In the genomic region with DNA sequence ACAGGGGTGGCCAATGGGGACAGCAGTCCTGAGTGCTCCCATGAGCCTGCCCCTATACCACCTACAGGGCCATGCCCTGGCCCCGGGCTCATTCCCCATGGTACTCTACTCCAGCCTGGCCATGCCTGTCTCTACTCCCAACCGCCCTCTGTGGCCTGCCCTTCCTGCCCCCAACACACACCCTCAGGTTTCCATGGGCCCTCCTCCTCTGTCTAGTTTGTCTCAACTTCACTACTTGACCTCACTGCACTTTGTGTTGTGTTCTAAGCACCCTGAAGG, we compare ENCODE assay signal across 17 cellular contexts. TPM values are rescaled to one million over a fixed set of nuclear protein-coding genes. Genes with fewer than 3 reads are reported as not detected.
"Had no signal": no experiment of that assay in that cellular context is flagged by ENCODE, and none has a peak within 500 bp of the region (broad histone marks: within the 10 kb centered on the region; RNA-seq: fewer than 3 reads in every experiment).

No MANE protein-coding gene starts in this region.

- H3K36me3 ChIP-seq: neural progenitor cell, ovary had no signal

- H3K27ac Mint-ChIP-seq: activated CD4-positive, alpha-beta T cell treated with anti-CD3 and anti-CD28 coated beads for 36 hours; activated CD8-positive, alpha-beta memory T cell treated with anti-CD3 and anti-CD28 coated beads, Interleukin-2, amount 10 ng/mL, durations not matched to agents 7 days and 5 days; activated naive CD4-positive, alpha-beta T cell treated with anti-CD3 and anti-CD28 coated beads for 36 hours had no signal

- H3K27ac ChIP-seq: left lung, neural progenitor cell, ovary, sigmoid colon, tibial nerve, vagina had no signal

- H3K4me3 ChIP-seq: left lung, neural progenitor cell, ovary, sigmoid colon, tibial nerve, vagina had no signal

- H3K4me1 ChIP-seq: left lung, tibial nerve, vagina had no signal

- H3K9me3 Mint-ChIP-seq: activated naive CD4-positive, alpha-beta T cell treated with anti-CD3 and anti-CD28 coated beads for 36 hours; brain; neural progenitor cell had no signal

- H3K9me3 ChIP-seq: left lung, ovary, sigmoid colon, tibial nerve, vagina had no signal

- DNase-seq: activated CD4-positive, alpha-beta T cell treated with anti-CD3 and anti-CD28 coated beads for 36 hours; activated CD4-positive, alpha-beta T cell treated with anti-CD3 and anti-CD28 coated beads, Interleukin-2, amount 50 U/mL, for 48 hours; activated CD8-positive, alpha-beta memory T cell treated with anti-CD3 and anti-CD28 coated beads, Interleukin-2, amount 10 ng/mL, durations not matched to agents 7 days and 5 days; activated naive CD4-positive, alpha-beta T cell treated with anti-CD3 and anti-CD28 coated beads for 36 hours; cortex of kidney; effector CD4-positive, alpha-beta T cell; head of caudate nucleus; kidney; left lung; ovary; sigmoid colon; stimulated activated CD4-positive, alpha-beta T cell treated with anti-CD3 and anti-CD28 coated beads, Interleukin-4, amount 100 ng/mL, for 24 hours; stimulated activated naive CD4-positive, alpha-beta T cell had no signal

- H3K27me3 Mint-ChIP-seq: activated CD4-positive, alpha-beta T cell treated with anti-CD3 and anti-CD28 coated beads for 36 hours; activated CD8-positive, alpha-beta memory T cell treated with anti-CD3 and anti-CD28 coated beads, Interleukin-2, amount 10 ng/mL, durations not matched to agents 7 days and 5 days had no signal

- ATAC-seq: activated CD4-positive, alpha-beta T cell treated with anti-CD3 and anti-CD28 coated beads for 36 hours; activated CD8-positive, alpha-beta memory T cell treated with anti-CD3 and anti-CD28 coated beads, Interleukin-2, amount 10 ng/mL, durations not matched to agents 7 days and 5 days had no signal

- H3K4me3 Mint-ChIP-seq: activated CD4-positive, alpha-beta T cell treated with anti-CD3 and anti-CD28 coated beads for 36 hours; activated CD8-positive, alpha-beta memory T cell treated with anti-CD3 and anti-CD28 coated beads, Interleukin-2, amount 10 ng/mL, durations not matched to agents 7 days and 5 days; activated naive CD4-positive, alpha-beta T cell treated with anti-CD3 and anti-CD28 coated beads for 36 hours; brain; neural progenitor cell had no signal

- H3K4me1 Mint-ChIP-seq: activated CD4-positive, alpha-beta T cell treated with anti-CD3 and anti-CD28 coated beads for 36 hours had no signal

- H3K27me3 ChIP-seq: left lung, neural progenitor cell, ovary, sigmoid colon, tibial nerve, vagina had no signal

RNA-seq across cellular contexts. Expression of gene RASL10A, which starts 26.3 kb away (rescaled TPM):
- total RNA-seq: activated naive CD4-positive, alpha-beta T cell treated with anti-CD3 and anti-CD28 coated beads for 36 hours; vagina had no signal
